In genomic region chr17:82963104-82963950, GRCh38 we compare ENCODE assay signal across 8 cellular contexts.
DNase-seq lines count a peak whose midpoint lies in the region; ATAC-seq and TF ChIP-seq lines count a peak whose summit lies in the region.

No MANE protein-coding gene starts in this region.

- peak overlapping the region; percentile 43 for H3K27ac ChIP-seq in GM23248
- H3K27ac ChIP-seq in lung (ENCODE audit: low read depth in 1 of 2, low read length in 1 of 2) = peak overlapping the region in 1 of 2 donors; percentile 54

- H3K9ac ChIP-seq in GM23248 = peak overlapping the region; percentile 65

- H3K27me3 ChIP-seq in GM23248 (replicated peaks; ENCODE audit: insufficient read depth) (no peaks in the 10 kb centered on the region), lung (ENCODE audit: control insufficient read depth, insufficient read depth) (no peaks in the 10 kb centered on the region)

- peak overlapping the region; percentile 81 for H2AFZ ChIP-seq in GM23248

- peaks cover 7% of the 10 kb centered on the region; the same call in 1 of the 2 replicates for H3F3A ChIP-seq in GM23248 (ENCODE audit: insufficient read depth)

- peak; percentile 82 for DNase-seq in AG08395 (ENCODE audit: low spot score)
- peak; percentile 93 for DNase-seq in GM23248
- DNase-seq in UCSD-AML1 (lab: John Stamatoyannopoulos, UW; ENCODE audit: unreplicated experiment) = peak; percentile 90
- peak; percentile 59 for DNase-seq in epidermal melanocyte (ENCODE audit: insufficient read length, low spot score)
- DNase-seq in lung (ENCODE audit: low spot score) = peak; percentile 78
- DNase-seq in superior temporal gyrus (ENCODE audit: extremely low spot score) = peak; percentile 37

- TF ChIP-seq CTCF in lung (IDR thresholded peaks at IDR 0.05; ENCODE audit: control extremely low read depth, extremely low read depth) = peak; percentile 54

- H3K79me2 ChIP-seq in GM23248 (ENCODE audit: insufficient read depth) = no peaks in the 10 kb centered on the region

- peak overlapping the region; percentile 81 for H3K4me2 ChIP-seq in GM23248 (ENCODE audit: unreplicated experiment)

- WGBS in GM23248 (ENCODE audit: low coverage in 1 of 2, low lambda C conversion rate in 2 of 2, missing lambda C conversion rate in 2 of 2), 2 experiments = 14 to 17% methylated on average over 25 of the region's 25 CpGs
- 16 to 29% methylated on average over 21 to 25 of the region's 25 CpGs for WGBS in lung, 2 donors

- no peaks in the 10 kb centered on the region for H3K9me2 ChIP-seq in GM23248 (ENCODE audit: insufficient read depth)

- no peaks in the 10 kb centered on the region for H3K36me3 ChIP-seq in GM23248 (ENCODE audit: low read depth)
- no peaks in the 10 kb centered on the region for H3K36me3 ChIP-seq in lung (ENCODE audit: control insufficient read depth in 2 of 2, insufficient read depth in 2 of 2, low read length in 2 of 2)

- H3K4me3 ChIP-seq in GM23248 (peak overlapping the region; percentile 59), lung (no peak overlapping the region)

- in situ Hi-C loops in GM23248 (cut with MboI) = no loop called here

- no peaks in the 10 kb centered on the region for H3K9me3 ChIP-seq in GM23248 (ENCODE audit: low read depth)
- H3K9me3 ChIP-seq in lung (ENCODE audit: control insufficient read depth in 2 of 2, insufficient read depth in 1 of 2, low read length in 1 of 2) = no peaks in the 10 kb centered on the region

- H3K4me1 ChIP-seq in GM23248 (ENCODE audit: insufficient read depth) = peaks cover 8% of the 10 kb centered on the region
- H3K4me1 ChIP-seq in lung (ENCODE audit: control insufficient read depth in 2 of 2, insufficient read depth in 2 of 2, low read length in 2 of 2) = no peaks in the 10 kb centered on the region

- H4K20me1 ChIP-seq in GM23248 (ENCODE audit: insufficient read depth) = no peaks in the 10 kb centered on the region

- ATAC-seq in lung (ENCODE audit: insufficient read depth, low FRiP score) = peak; percentile 72
- no peak for ATAC-seq in GM18873 (IDR thresholded peaks at IDR 0.05; ENCODE audit: low FRiP score, unreplicated experiment)
- ATAC-seq in HG02981 (IDR thresholded peaks at IDR 0.05; ENCODE audit: unreplicated experiment) = no peak

Comparison
In these comparisons a context has a peak if more than half of its experiments do, and no peak if none do; other contexts are left out.
1. DNase-seq: peak in every context shown above with its lines; median percentile 93 in GM23248; 90 in UCSD-AML1; 82 in AG08395; 78 in lung; 59 in epidermal melanocyte; 37 in superior temporal gyrus.